Comparison of ENCODE assay signal across 21 cellular contexts in the genomic region with DNA sequence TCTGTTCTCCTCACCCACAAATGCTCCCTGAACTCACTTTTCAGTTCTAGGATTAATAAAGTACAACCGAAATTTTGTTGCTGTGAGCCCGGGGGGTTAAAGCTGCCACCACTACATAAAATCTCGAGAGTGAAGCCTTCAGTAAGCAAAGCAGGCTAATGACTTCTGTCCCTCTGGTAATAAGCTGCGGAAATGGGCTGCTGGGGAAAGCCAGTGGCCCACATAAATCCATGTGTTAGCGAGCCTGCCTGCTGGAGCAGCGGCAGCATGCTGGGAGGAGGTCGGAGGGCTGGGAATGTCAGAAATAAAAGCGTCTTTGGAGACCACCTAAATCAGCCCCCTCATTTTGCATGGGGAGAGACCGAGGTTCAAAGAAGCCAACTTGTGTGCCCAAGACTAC.
"Had no signal": no experiment of that assay in that cellular context is flagged by ENCODE, and none has a peak within 500 bp of the region (broad histone marks: within the 10 kb centered on the region; RNA-seq: fewer than 3 reads in every experiment).

No MANE protein-coding gene starts in this region.

- H3K36me3 Mint-ChIP-seq: activated naive CD8-positive, alpha-beta T cell treated with anti-CD3 and anti-CD28 coated beads, Interleukin-2, amount 10 ng/mL, durations not matched to agents 7 days and 5 days; immature natural killer cell had no signal

- H3K36me3 ChIP-seq: left ventricle myocardium inferior, tibial nerve, uterus had no signal

- H3K27me3 Mint-ChIP-seq: activated CD4-positive, alpha-beta memory T cell treated with anti-CD3 and anti-CD28 coated beads, Interleukin-2, amount 10 ng/mL, durations not matched to agents 7 days and 5 days had no signal

- H3K27me3 ChIP-seq: tibial nerve, uterus had no signal

- H3K9me3 ChIP-seq: left ventricle myocardium inferior, psoas muscle, tibial nerve, uterus had no signal

- H3K4me1 Mint-ChIP-seq: activated CD4-positive, alpha-beta memory T cell treated with anti-CD3 and anti-CD28 coated beads, Interleukin-2, amount 10 ng/mL, durations not matched to agents 7 days and 5 days; activated naive CD8-positive, alpha-beta T cell treated with anti-CD3 and anti-CD28 coated beads, Interleukin-2, amount 10 ng/mL, durations not matched to agents 7 days and 5 days; immature natural killer cell had no signal

- H3K9me3 Mint-ChIP-seq: activated CD4-positive, alpha-beta memory T cell treated with anti-CD3 and anti-CD28 coated beads, Interleukin-2, amount 10 ng/mL, durations not matched to agents 7 days and 5 days; activated naive CD4-positive, alpha-beta T cell treated with anti-CD3 and anti-CD28 coated beads for 36 hours; activated naive CD8-positive, alpha-beta T cell treated with anti-CD3 and anti-CD28 coated beads, Interleukin-2, amount 10 ng/mL, durations not matched to agents 7 days and 5 days; activated T-cell treated with anti-CD3 and anti-CD28 coated beads, Interleukin-2, amount 50 U/mL, for 72 hours; dendritic cell treated with granulocyte-macrophage colony-stimulating factor and Interleukin-4, amounts not matched to agents 40 ng/mL and 50 ng/mL, for 4 days; stimulated activated naive CD8-positive, alpha-beta T cell treated with anti-CD3 and anti-CD28 coated beads, Interleukin-15, Interleukin-2, amounts not matched to agents 100 ng/mL and 50 ng/mL, for 24 hours had no signal

- H3K27ac Mint-ChIP-seq: activated CD4-positive, alpha-beta memory T cell treated with anti-CD3 and anti-CD28 coated beads, Interleukin-2, amount 10 ng/mL, durations not matched to agents 7 days and 5 days; activated naive CD4-positive, alpha-beta T cell treated with anti-CD3 and anti-CD28 coated beads for 36 hours; activated naive CD8-positive, alpha-beta T cell treated with anti-CD3 and anti-CD28 coated beads, Interleukin-2, amount 10 ng/mL, durations not matched to agents 7 days and 5 days; activated T-cell treated with anti-CD3 and anti-CD28 coated beads, Interleukin-2, amount 50 U/mL, for 72 hours; dendritic cell treated with granulocyte-macrophage colony-stimulating factor and Interleukin-4, amounts not matched to agents 40 ng/mL and 50 ng/mL, for 4 days; immature natural killer cell; stimulated activated naive CD8-positive, alpha-beta T cell treated with anti-CD3 and anti-CD28 coated beads, Interleukin-15, Interleukin-2, amounts not matched to agents 100 ng/mL and 50 ng/mL, for 24 hours had no signal

- ATAC-seq: activated T-cell treated with anti-CD3 and anti-CD28 coated beads, Interleukin-2, amount 50 U/mL, for 72 hours; psoas muscle; right cardiac atrium had no signal

- DNase-seq: activated CD4-positive, alpha-beta memory T cell treated with anti-CD3 and anti-CD28 coated beads, Interleukin-2, amount 10 ng/mL, durations not matched to agents 7 days and 5 days; activated CD4-positive, alpha-beta T cell treated with anti-CD3 and anti-CD28 coated beads for 48 hours; activated CD4-positive, CD25-positive, alpha-beta regulatory T cell; activated effector memory CD4-positive, alpha-beta T cell treated with Interleukin-2 at 50 U/mL for 16 hours; activated naive CD4-positive, alpha-beta T cell treated with anti-CD3 and anti-CD28 coated beads for 36 hours; activated naive CD8-positive, alpha-beta T cell treated with anti-CD3 and anti-CD28 coated beads, Interleukin-2, amount 10 ng/mL, durations not matched to agents 7 days and 5 days; activated T-cell treated with anti-CD3 and anti-CD28 coated beads, Interleukin-2, amount 50 U/mL, for 72 hours; amygdala; effector CD4-positive, alpha-beta T cell; foreskin melanocyte; immature natural killer cell; kidney glomerular epithelial cell; left ventricle myocardium inferior; psoas muscle; right cardiac atrium; stimulated activated CD4-positive, alpha-beta T cell treated with anti-CD3 and anti-CD28 coated beads, Interleukin-12 subunit alpha, Interleukin-12 subunit beta, amount 100 ng/mL, for 4 hours; T-helper 9 cell; uterus had no signal

- H3K4me3 Mint-ChIP-seq: activated CD4-positive, alpha-beta memory T cell treated with anti-CD3 and anti-CD28 coated beads, Interleukin-2, amount 10 ng/mL, durations not matched to agents 7 days and 5 days; activated naive CD4-positive, alpha-beta T cell treated with anti-CD3 and anti-CD28 coated beads for 36 hours; activated naive CD8-positive, alpha-beta T cell treated with anti-CD3 and anti-CD28 coated beads, Interleukin-2, amount 10 ng/mL, durations not matched to agents 7 days and 5 days; activated T-cell treated with anti-CD3 and anti-CD28 coated beads, Interleukin-2, amount 50 U/mL, for 72 hours; dendritic cell treated with granulocyte-macrophage colony-stimulating factor and Interleukin-4, amounts not matched to agents 40 ng/mL and 50 ng/mL, for 4 days; immature natural killer cell; stimulated activated naive CD8-positive, alpha-beta T cell treated with anti-CD3 and anti-CD28 coated beads, Interleukin-15, Interleukin-2, amounts not matched to agents 100 ng/mL and 50 ng/mL, for 24 hours had no signal

- H3K27ac ChIP-seq: psoas muscle, tibial nerve, uterus had no signal

- H3K4me3 ChIP-seq: left ventricle myocardium inferior, psoas muscle, tibial nerve, uterus had no signal
